1 cellular context compared by ENCODE assay signal in the genomic region with DNA sequence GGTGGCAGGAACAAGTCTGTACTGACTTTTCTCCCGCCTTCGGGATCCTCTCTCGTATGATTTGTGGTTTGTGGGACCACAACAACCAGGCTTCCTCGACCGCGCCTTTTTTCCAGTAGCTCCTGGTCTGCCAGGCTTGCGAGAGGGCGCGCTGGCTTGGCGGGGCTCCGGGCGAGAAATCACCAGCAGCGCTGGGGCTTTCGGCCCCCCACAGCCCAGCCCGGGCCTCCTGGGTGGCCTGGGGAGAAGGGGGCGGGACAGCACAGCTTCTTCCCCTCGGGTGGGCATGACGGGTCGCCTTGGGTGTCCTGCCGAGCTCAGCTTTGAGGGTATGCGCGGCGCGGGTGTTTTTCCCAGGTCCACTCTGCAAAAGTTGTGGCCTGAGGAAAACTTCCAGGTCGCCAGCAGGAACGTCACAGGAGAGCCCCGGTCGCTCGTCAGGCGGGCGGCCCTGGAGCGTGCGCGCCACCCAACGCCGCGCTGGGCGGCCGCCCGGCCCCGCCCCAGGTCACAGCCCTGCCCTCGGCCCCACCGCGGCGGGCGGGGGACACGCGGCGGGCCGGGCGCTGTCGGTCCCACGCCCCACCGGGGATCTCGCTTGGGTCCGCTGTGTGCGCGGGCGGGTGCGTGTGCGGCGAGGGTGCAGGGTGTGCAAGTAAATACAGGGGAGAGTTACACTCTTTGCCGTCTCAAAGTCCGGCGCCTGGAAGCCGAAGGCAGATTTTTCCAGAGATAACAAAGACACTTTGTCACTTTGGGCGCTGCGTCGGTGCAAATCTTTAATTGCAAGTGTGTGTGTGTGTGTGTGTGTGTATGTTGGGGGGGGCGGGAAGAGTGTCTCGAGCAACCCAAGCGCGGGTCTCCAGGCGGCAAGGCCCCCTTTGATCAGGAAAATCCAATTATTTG.
TF ChIP-seq lines count a peak whose summit lies in the region.

No MANE protein-coding gene starts in this region.

TF ChIP-seq in HEK293, 187 proteins besides CTCF, POLR2A, EP300 and RAD21 (continued from another document):
- TF ChIP-seq ZNF645 (tag by site-specific recombination; IDR thresholded peaks at IDR 0.05) (no peak), ZNF335 (tag by site-specific recombination; conservative IDR thresholded peaks at IDR 0.05) (peak; percentile 94), ZBTB26 (tag by site-specific recombination; optimal IDR thresholded peaks at IDR 0.05) (peak; percentile 65), KLF17 (tag by site-specific recombination; IDR thresholded peaks at IDR 0.05) (0 out of 2 replicates have a peak, but pooled peaks have one; percentile 28), ZNF473 (tag by site-specific recombination; IDR thresholded peaks at IDR 0.05) (no peak), ZNF658 (tag by site-specific recombination; IDR thresholded peaks at IDR 0.05) (no peak), ZNF701 (tag by site-specific recombination; IDR thresholded peaks at IDR 0.05) (no peak), ZNF121 (tag by site-specific recombination; IDR thresholded peaks at IDR 0.05) (no peak), REPIN1 (tag by site-specific recombination; IDR thresholded peaks at IDR 0.05; ENCODE audit: low read depth) (no peak), ZNF777 (tag by site-specific recombination; IDR thresholded peaks at IDR 0.05; ENCODE audit: borderline replicate concordance) (peak; percentile 58; the same call in 1 of the 2 replicates), ZNF138 (tag by site-specific recombination; IDR thresholded peaks at IDR 0.05; ENCODE audit: borderline replicate concordance) (no peak), KLF9 (tag by site-specific recombination; IDR thresholded peaks at IDR 0.05; ENCODE audit: low read depth) (no peak), OVOL3 (tag by site-specific recombination; IDR thresholded peaks at IDR 0.05) (no peak), ZIC2 (tag by site-specific recombination; IDR thresholded peaks at IDR 0.05) (peak; percentile 63)
- TF ChIP-seq, protein P1, sequence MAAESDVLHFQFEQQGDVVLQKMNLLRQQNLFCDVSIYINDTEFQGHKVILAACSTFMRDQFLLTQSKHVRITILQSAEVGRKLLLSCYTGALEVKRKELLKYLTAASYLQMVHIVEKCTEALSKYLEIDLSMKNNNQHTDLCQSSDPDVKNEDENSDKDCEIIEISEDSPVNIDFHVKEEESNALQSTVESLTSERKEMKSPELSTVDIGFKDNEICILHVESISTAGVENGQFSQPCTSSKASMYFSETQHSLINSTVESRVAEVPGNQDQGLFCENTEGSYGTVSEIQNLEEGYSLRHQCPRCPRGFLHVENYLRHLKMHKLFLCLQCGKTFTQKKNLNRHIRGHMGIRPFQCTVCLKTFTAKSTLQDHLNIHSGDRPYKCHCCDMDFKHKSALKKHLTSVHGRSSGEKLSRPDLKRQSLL (tag by site-specific recombination; IDR thresholded peaks at IDR 0.05) = no peak
- TF ChIP-seq, protein P2, sequence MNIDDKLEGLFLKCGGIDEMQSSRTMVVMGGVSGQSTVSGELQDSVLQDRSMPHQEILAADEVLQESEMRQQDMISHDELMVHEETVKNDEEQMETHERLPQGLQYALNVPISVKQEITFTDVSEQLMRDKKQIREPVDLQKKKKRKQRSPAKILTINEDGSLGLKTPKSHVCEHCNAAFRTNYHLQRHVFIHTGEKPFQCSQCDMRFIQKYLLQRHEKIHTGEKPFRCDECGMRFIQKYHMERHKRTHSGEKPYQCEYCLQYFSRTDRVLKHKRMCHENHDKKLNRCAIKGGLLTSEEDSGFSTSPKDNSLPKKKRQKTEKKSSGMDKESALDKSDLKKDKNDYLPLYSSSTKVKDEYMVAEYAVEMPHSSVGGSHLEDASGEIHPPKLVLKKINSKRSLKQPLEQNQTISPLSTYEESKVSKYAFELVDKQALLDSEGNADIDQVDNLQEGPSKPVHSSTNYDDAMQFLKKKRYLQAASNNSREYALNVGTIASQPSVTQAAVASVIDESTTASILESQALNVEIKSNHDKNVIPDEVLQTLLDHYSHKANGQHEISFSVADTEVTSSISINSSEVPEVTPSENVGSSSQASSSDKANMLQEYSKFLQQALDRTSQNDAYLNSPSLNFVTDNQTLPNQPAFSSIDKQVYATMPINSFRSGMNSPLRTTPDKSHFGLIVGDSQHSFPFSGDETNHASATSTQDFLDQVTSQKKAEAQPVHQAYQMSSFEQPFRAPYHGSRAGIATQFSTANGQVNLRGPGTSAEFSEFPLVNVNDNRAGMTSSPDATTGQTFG (tag by site-specific recombination; IDR thresholded peaks at IDR 0.05; ENCODE audit: borderline replicate concordance) = no peak
- TF ChIP-seq, protein P3, sequence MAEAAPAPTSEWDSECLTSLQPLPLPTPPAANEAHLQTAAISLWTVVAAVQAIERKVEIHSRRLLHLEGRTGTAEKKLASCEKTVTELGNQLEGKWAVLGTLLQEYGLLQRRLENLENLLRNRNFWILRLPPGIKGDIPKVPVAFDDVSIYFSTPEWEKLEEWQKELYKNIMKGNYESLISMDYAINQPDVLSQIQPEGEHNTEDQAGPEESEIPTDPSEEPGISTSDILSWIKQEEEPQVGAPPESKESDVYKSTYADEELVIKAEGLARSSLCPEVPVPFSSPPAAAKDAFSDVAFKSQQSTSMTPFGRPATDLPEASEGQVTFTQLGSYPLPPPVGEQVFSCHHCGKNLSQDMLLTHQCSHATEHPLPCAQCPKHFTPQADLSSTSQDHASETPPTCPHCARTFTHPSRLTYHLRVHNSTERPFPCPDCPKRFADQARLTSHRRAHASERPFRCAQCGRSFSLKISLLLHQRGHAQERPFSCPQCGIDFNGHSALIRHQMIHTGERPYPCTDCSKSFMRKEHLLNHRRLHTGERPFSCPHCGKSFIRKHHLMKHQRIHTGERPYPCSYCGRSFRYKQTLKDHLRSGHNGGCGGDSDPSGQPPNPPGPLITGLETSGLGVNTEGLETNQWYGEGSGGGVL (tag by site-specific recombination; IDR thresholded peaks at IDR 0.05) = no peak
